Comparison of ENCODE assay signal across 12 cellular contexts in the genomic region with DNA sequence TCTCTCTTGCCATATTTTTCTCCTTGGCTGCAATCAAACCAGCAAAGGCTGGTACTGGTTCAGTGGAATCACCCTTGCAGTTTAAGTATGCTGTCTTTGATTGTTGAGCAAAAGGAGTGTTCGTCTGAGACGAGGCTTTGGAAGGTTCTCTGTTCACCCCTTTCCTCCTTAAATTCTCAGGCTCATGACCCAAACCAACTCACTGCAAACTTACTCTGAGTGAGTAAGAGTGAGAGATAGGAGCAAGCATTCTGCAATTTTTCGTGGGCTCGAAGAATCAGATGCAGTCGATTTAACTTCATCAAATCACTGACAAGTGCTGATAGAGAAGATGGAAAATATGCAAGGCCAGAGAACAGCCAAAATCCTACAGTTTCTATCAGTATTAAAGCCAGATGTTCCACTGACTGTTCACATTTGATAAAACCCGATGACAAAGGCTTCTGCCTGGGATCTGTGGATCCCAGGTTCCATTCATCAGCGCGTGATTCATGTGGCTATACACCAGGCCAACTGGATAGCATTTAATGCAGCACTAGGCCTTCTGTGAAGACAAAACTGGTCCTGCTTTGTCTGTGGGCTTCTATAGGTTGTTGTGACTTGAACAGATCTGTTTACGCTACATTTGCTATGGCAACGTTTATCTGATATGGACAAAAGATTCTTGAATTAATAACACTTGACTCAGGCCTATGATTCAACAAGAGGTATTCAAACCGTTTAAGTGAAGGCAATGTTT.
DNase-seq lines count a peak whose midpoint lies in the region; ATAC-seq and TF ChIP-seq lines count a peak whose summit lies in the region.
"Had no signal": no experiment of that assay in that cellular context is flagged by ENCODE, and none has a peak within 500 bp of the region (broad histone marks: within the 10 kb centered on the region; RNA-seq: fewer than 3 reads in every experiment).

No MANE protein-coding gene starts in this region.

- H3K23ac ChIP-seq in IMR-90 (ENCODE audit: low read depth, low read length) = no peak overlapping the region

- H4K20me1 ChIP-seq in IMR-90 (ENCODE audit: insufficient read depth, low read length) = no peaks in the 10 kb centered on the region

- H3K18ac ChIP-seq in IMR-90 (ENCODE audit: low read depth, low read length) = no peak overlapping the region

- H3K9me3 ChIP-seq in IMR-90 (ENCODE audit: control insufficient read depth, insufficient read depth, low read length) = no peaks in the 10 kb centered on the region
- H3K9me3 ChIP-seq: Caco-2, upper lobe of left lung had no signal

- H2AK9ac ChIP-seq in IMR-90 (replicated peaks; ENCODE audit: low read depth, low read length, poor library complexity) = no peak overlapping the region

- H2BK5ac ChIP-seq in IMR-90 (ENCODE audit: low read depth, low read length, poor library complexity, severe bottlenecking) = no peak overlapping the region

- H3K9ac ChIP-seq in IMR-90 (ENCODE audit: low read depth, low read length) = no peak overlapping the region

- no peak overlapping the region for H3K56ac ChIP-seq in IMR-90 (ENCODE audit: extremely low read depth, insufficient read depth, low read length)

- H4K91ac ChIP-seq in IMR-90 (ENCODE audit: insufficient read depth, low read depth, low read length) = no peak overlapping the region

- H2BK20ac ChIP-seq in IMR-90 (ENCODE audit: low read depth, low read length) = no peak overlapping the region

- no peak overlapping the region; the same call in 1 of the 2 replicates for H3K4me2 ChIP-seq in IMR-90 (ENCODE audit: low read depth, low read length)

- no CpG with 5 or more reads among the region's 11 CpGs for WGBS in IMR-90 (ENCODE audit: extremely low coverage in 2 of 2, insufficient read length in 1 of 2), 2 experiments

- ATAC-seq in IMR-90 (ENCODE audit: low read depth) = peak; percentile 84
- ATAC-seq in GM19463 (IDR thresholded peaks at IDR 0.05; ENCODE audit: unreplicated experiment) = no peak
- no peak for ATAC-seq in GM18858 (IDR thresholded peaks at IDR 0.05; ENCODE audit: unreplicated experiment)
- no peak for ATAC-seq in GM18873 (IDR thresholded peaks at IDR 0.05; ENCODE audit: low FRiP score, unreplicated experiment)

- TF ChIP-seq CTCF in IMR-90 (conservative IDR thresholded peaks at IDR 0.05; ENCODE audit: low read depth, low read length) = no peak

- H3K27ac ChIP-seq in IMR-90 (ENCODE audit: insufficient read depth, low read length) = no peak overlapping the region
- H3K27ac ChIP-seq: upper lobe of left lung had no signal

- no peak overlapping the region for H3K14ac ChIP-seq in IMR-90 (replicated peaks; ENCODE audit: low read depth, low read length)

- H2BK15ac ChIP-seq in IMR-90 (ENCODE audit: low read depth, low read length) = no peak overlapping the region

- no peak overlapping the region for H3K4me3 ChIP-seq in IMR-90 (ENCODE audit: insufficient read depth, low read depth, low read length)
- H3K4me3 ChIP-seq: upper lobe of left lung had no signal

- DNase-seq in IMR-90 = peak; percentile 84
- DNase-seq in NCI-H2227 treated with DMSO at 0.1 percent for 48 hours (lab: John Stamatoyannopoulos, UW) = peak; percentile 27
- peak; percentile 47 for DNase-seq in dedifferentiated amniotic fluid mesenchymal stem cell (ENCODE audit: extremely low spot score)
- DNase-seq in non-pigmented ciliary epithelial cell (ENCODE audit: low read depth) = peak; percentile 67
- DNase-seq in COLO829 (ENCODE audit: low spot score) = no peak
- DNase-seq: Caco-2, hippocampal formation, NCI-H2081, upper lobe of left lung had no signal

- POLR2A ChIA-PET in IMR-90 (lab: Charles Lee; ENCODE audit: unreplicated experiment) = no interaction called here

- no peak for TF ChIP-seq RAD21 in IMR-90 (IDR thresholded peaks at IDR 0.05; ENCODE audit: low read length)

- no peak overlapping the region for H3K4ac ChIP-seq in IMR-90 (ENCODE audit: low read depth, low read length)

- in situ Hi-C loops in IMR-90 (cut with MboI; ENCODE audit: low sequenced_read_pairs) = no loop called here

- no peak overlapping the region for H4K8ac ChIP-seq in IMR-90 (ENCODE audit: low read depth in 2 of 2, low read length in 2 of 2)

- intact Hi-C loops in IMR-90 (cut with micrococcal nuclease) = no loop called here

- H3K36me3 ChIP-seq in IMR-90 (ENCODE audit: control insufficient read depth, insufficient read depth, low read length) = no peaks in the 10 kb centered on the region
- H3K36me3 ChIP-seq: upper lobe of left lung had no signal

- CTCF ChIA-PET in IMR-90 (lab: Yijun Ruan, JAX) = no interaction called here

- no peak overlapping the region for H4K5ac ChIP-seq in IMR-90 (ENCODE audit: low read depth, low read length)

- H3K4me1 ChIP-seq in IMR-90 (ENCODE audit: control insufficient read depth, insufficient read depth, low read length) = no peaks in the 10 kb centered on the region
- H3K4me1 ChIP-seq: Caco-2, upper lobe of left lung had no signal

- TF ChIP-seq POLR2A in IMR-90 (IDR thresholded peaks at IDR 0.05; ENCODE audit: low read depth, low read length) = no peak

- no peaks in the 10 kb centered on the region; the same call in 1 of the 2 replicates for H3K27me3 ChIP-seq in IMR-90 (ENCODE audit: control insufficient read depth, insufficient read depth, low read length)
- H3K27me3 ChIP-seq: upper lobe of left lung had no signal

- BruUV-seq in IMR-90 (replicated peaks; lab: Mats Ljungman, UMichigan) = no TSS peak

- no peak overlapping the region for H2AK5ac ChIP-seq in IMR-90 (ENCODE audit: low read depth, low read length)

- H2BK120ac ChIP-seq in IMR-90 (ENCODE audit: low read depth, low read length) = no peak overlapping the region

- no peak overlapping the region for H2AFZ ChIP-seq in IMR-90 (replicated peaks; ENCODE audit: low read length, poor library complexity)

- dilution Hi-C loops in IMR-90 (cut with HindIII; ENCODE audit: low sequenced_read_pairs, unreplicated experiment) = no loop called here

- no peaks in the 10 kb centered on the region for H3K79me1 ChIP-seq in IMR-90 (ENCODE audit: low read depth in 1 of 2, low read length in 2 of 2)

- no peaks in the 10 kb centered on the region for H3K9me1 ChIP-seq in IMR-90 (ENCODE audit: insufficient read depth, low read length)

TF ChIP-seq in IMR-90, 13 proteins besides CTCF, POLR2A, EP300 and RAD21:
- TF ChIP-seq FOS (IDR thresholded peaks at IDR 0.05; ENCODE audit: low read depth, low read length) (0 out of 2 replicates have a peak, but pooled peaks have one; percentile 7), CHD1 (IDR thresholded peaks at IDR 0.05; ENCODE audit: low read depth, low read length) (no peak)
